9 cellular contexts compared by ENCODE assay signal in genomic region chr17:43983515-43984411, GRCh38. TPM values are rescaled to one million over a fixed set of nuclear protein-coding genes. Genes with fewer than 3 reads are reported as not detected.
DNase-seq lines count a peak whose midpoint lies in the region; ATAC-seq and TF ChIP-seq lines count a peak whose summit lies in the region.
"Had no signal": no experiment of that assay in that cellular context is flagged by ENCODE, and none has a peak within 500 bp of the region (broad histone marks: within the 10 kb centered on the region; RNA-seq: fewer than 3 reads in every experiment).

No MANE protein-coding gene starts in this region.

- peak; percentile 19 for ATAC-seq in esophagus mucosa
- ATAC-seq in omental fat pad (ENCODE audit: low FRiP score) = peak; percentile 58

- in situ Hi-C loops in GM13977 (cut with MboI; ENCODE audit: low pct_unique_long_range_greater_than_20kb, low sequenced_read_pairs, unreplicated experiment) = no loop called here

- TF ChIP-seq CTCF in omental fat pad (IDR thresholded peaks at IDR 0.05) (no peak), GM13977 (IDR thresholded peaks at IDR 0.05; ENCODE audit: extremely low read depth, insufficient read depth, missing control alignments) (no peak)

- DNase-seq in D341Med (ENCODE audit: low spot score) (peak; percentile 41), NCI-H1694 treated with DMSO at 0.1 percent for 48 hours (lab: John Stamatoyannopoulos, UW) (peak; percentile 46), omental fat pad (ENCODE audit: low spot score) (no peak), GM13977 (ENCODE audit: low spot score) (no peak), GOT3 (lab: John Stamatoyannopoulos, UW) (no peak), A172 (ENCODE audit: low spot score) (no peak), NCI-H446 (lab: John Stamatoyannopoulos, UW) (no peak)

RNA-seq across cellular contexts. Expression of gene NAGS, which starts 20.7 kb away (rescaled TPM):
- total RNA-seq in esophagus mucosa = 2.4 TPM
- total RNA-seq in omental fat pad = 1 to 10 TPM in 1 of 4 donors, under 1 TPM in 3; 0.37 to 1.6 (median 0.77) TPM
- 1.1 and 1.4 TPM in 2 replicates for total RNA-seq in A172 (2014; rRNA removed; shearing (Covaris generic))

RNA-seq across cellular contexts. Expression of gene PYY, which starts 30.0 kb away (rescaled TPM):
- not detected for total RNA-seq in esophagus mucosa
- total RNA-seq in omental fat pad = not detected
- not detected in 2 replicates for total RNA-seq in A172 (2014; rRNA removed; shearing (Covaris generic))

RNA-seq across cellular contexts. Expression of gene TMEM101, which starts 31.0 kb away (rescaled TPM):
- 23.2 TPM for total RNA-seq in esophagus mucosa
- 10 to 100 TPM; 17.3 to 37.0 (median 26.8) TPM for total RNA-seq in omental fat pad
- total RNA-seq in A172 (2014; rRNA removed; shearing (Covaris generic)) = 48.3 and 73.8 TPM in 2 replicates

RNA-seq across cellular contexts. Expression of gene PPY, which starts 41.5 kb away (rescaled TPM):
- total RNA-seq in esophagus mucosa = not detected
- total RNA-seq in omental fat pad = not detected
- total RNA-seq in A172 (2014; rRNA removed; shearing (Covaris generic)) = not detected in 2 replicates
- total RNA-seq: glomerular endothelial cell had no signal

Comparison
In these comparisons a context has a peak if more than half of its experiments do, and no peak if none do; other contexts are left out.
1. DNase-seq: peak in D341Med (single experiment) and NCI-H1694 treated with DMSO at 0.1 percent for 48 hours (single experiment); none in omental fat pad (single experiment), GM13977 (single experiment), GOT3 (single experiment), A172 (single experiment) and NCI-H446 (0 of 2).